22 cellular contexts compared by ENCODE assay signal in genomic region chr12:93567174-93567573, GRCh38. TPM values are rescaled to one million over a fixed set of nuclear protein-coding genes. Genes with fewer than 3 reads are reported as not detected.
A peak's percentile ranks its signal among the peaks of the same experiment; 100 is the strongest.
DNase-seq lines count a peak whose midpoint lies in the region; ATAC-seq and TF ChIP-seq lines count a peak whose summit lies in the region.
"Had no signal": no experiment of that assay in that cellular context is flagged by ENCODE, and none has a peak within 500 bp of the region (broad histone marks: within the 10 kb centered on the region; RNA-seq: fewer than 3 reads in every experiment).

No MANE protein-coding gene starts in this region.

- DNase-seq in GM03348 (ENCODE audit: low spot score) (peak; percentile 22), astrocyte of the hippocampus (ENCODE audit: low read depth, low spot score) (peak; percentile 33), fibroblast of the aortic adventitia (ENCODE audit: low read depth) (peak; percentile 61), uterus (peak; percentile 52), NCI-H2196 treated with DMSO at 0.1 percent for 48 hours (lab: John Stamatoyannopoulos, UW; ENCODE audit: unreplicated experiment) (no peak), glomerular visceral epithelial cell (ENCODE audit: extremely low spot score) (no peak)
- DNase-seq: Calu3; DND-41; Karpas-422; NCI-H1092 treated with DMSO at 0.1 percent for 48 hours; NCI-H146; NCI-H2029; NCI-H446 treated with DMSO at 0.1 percent for 48 hours; NCI-H526; NCI-H82; NK-92 treated with Interleukin-12 subunit alpha and Interleukin-12 subunit beta, amount 100 ng/mL, for 24 hours; PC-9; Right ventricle myocardium superior; RPMI8226 had no signal

- no peak for TF ChIP-seq POLR2A in uterus (IDR thresholded peaks at IDR 0.05)

- TF ChIP-seq CTCF in fibroblast of the aortic adventitia (IDR thresholded peaks at IDR 0.05; ENCODE audit: insufficient read depth, low read length): no peak
- TF ChIP-seq CTCF in uterus (IDR thresholded peaks at IDR 0.05): no peak

- H3K4me3 ChIP-seq in fibroblast of the aortic adventitia (ENCODE audit: low read depth, low read length): no peak overlapping the region
- no peak overlapping the region for H3K4me3 ChIP-seq in uterus
- H3K4me3 ChIP-seq: PC-9, SJSA1 had no signal

- no peaks in the 10 kb centered on the region for H3K36me3 ChIP-seq in uterus
- H3K36me3 ChIP-seq: SJSA1 had no signal

- intact Hi-C loops in uterus (cut with DNase I; ENCODE audit: low total_unique reads): no loop called here

- H3K27ac ChIP-seq in uterus: peak overlapping the region; percentile 9 to 30
- H3K27ac ChIP-seq: PC-9, SJSA1 had no signal

- H3K9me3 ChIP-seq in uterus: no peaks in the 10 kb centered on the region
- H3K9me3 ChIP-seq: SJSA1 had no signal

- ATAC-seq in GM21381 (IDR thresholded peaks at IDR 0.05; ENCODE audit: unreplicated experiment): no peak
- ATAC-seq: HCT116 had no signal

- no peaks in the 10 kb centered on the region for H3K27me3 ChIP-seq in uterus
- H3K27me3 ChIP-seq: SJSA1 had no signal

- no peaks in the 10 kb centered on the region for H3K4me1 ChIP-seq in uterus

RNA-seq across cellular contexts. Expression of gene SOCS2, which starts 5.3 kb away (rescaled TPM):
- total RNA-seq in fibroblast of the aortic adventitia (ENCODE audit: low replicate concordance): 6.3 and 15.0 TPM in 2 replicates
- total RNA-seq in uterus: 100 to 1,000 TPM in 2 of 4 donors, 10 to 100 TPM in 2; 55.0 to 345 (median 112) TPM

Comparison
In these comparisons a context has a peak if more than half of its experiments do, and no peak if none do; other contexts are left out.
1. DNase-seq: peak in GM03348 (single experiment), astrocyte of the hippocampus (single experiment), fibroblast of the aortic adventitia (single experiment) and uterus (2 of 2); none in NCI-H2196 treated with DMSO at 0.1 percent for 48 hours (single experiment) and glomerular visceral epithelial cell (single experiment).